22 cellular contexts compared by ENCODE assay signal in the genomic region with DNA sequence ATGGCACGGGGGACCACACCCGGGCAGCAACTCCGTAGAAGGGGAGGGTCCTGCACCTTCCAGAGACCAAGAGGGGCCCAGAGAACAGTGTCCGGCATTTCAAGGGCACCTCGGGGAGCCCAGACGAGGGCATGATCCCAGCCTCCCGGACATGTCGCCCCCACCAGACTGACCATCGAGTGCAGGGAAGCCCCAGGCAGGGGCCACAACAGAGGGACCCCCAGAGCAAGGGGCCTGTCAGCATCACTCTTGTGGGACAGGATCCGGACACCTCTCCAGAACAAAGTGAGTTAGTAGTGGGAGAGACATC. TPM values are rescaled to one million over a fixed set of nuclear protein-coding genes. Genes with fewer than 3 reads are reported as not detected.
A peak's percentile ranks its signal among the peaks of the same experiment; 100 is the strongest.
DNase-seq lines count a peak whose midpoint lies in the region; ATAC-seq and TF ChIP-seq lines count a peak whose summit lies in the region.
"Had no signal": no experiment of that assay in that cellular context is flagged by ENCODE, and none has a peak within 500 bp of the region (broad histone marks: within the 10 kb centered on the region; RNA-seq: fewer than 3 reads in every experiment).

No MANE protein-coding gene starts in this region.

- H3K4me1 ChIP-seq in Peyer's patch (peaks cover 0 to 11% (median 0%) of the 10 kb centered on the region in 4 donors), sigmoid colon (no peaks in the 10 kb centered on the region)
- H3K4me1 ChIP-seq in naive thymus-derived CD4-positive, alpha-beta T cell (ENCODE audit: control insufficient read depth in 2 of 2, insufficient read depth in 2 of 2, low read length in 2 of 2): no peaks in the 10 kb centered on the region

- intact Hi-C loops in CD14-positive monocyte (cut with micrococcal nuclease): no loop called here
- intact Hi-C loops in sigmoid colon (cut with DNase I): no loop called here
- intact Hi-C loops in naive thymus-derived CD4-positive, alpha-beta T cell (cut with micrococcal nuclease): no loop called here

- H3K27me3 ChIP-seq in Peyer's patch (no peaks in the 10 kb centered on the region), sigmoid colon (peaks cover 0 to 17% (median 0%) of the 10 kb centered on the region in 3 donors)
- no peaks in the 10 kb centered on the region for H3K27me3 ChIP-seq in naive thymus-derived CD4-positive, alpha-beta T cell (ENCODE audit: control insufficient read depth in 2 of 2, insufficient read depth in 2 of 2, low read length in 2 of 2)

- 86 to 91% methylated on average over 10 of the region's 10 CpGs for WGBS in sigmoid colon, 2 donors

- no peak for ATAC-seq in effector memory CD8-positive, alpha-beta T cell (replicated peaks)
- no peak for ATAC-seq in naive thymus-derived CD4-positive, alpha-beta T cell
- ATAC-seq in GM21529 (IDR thresholded peaks at IDR 0.05; ENCODE audit: unreplicated experiment): no peak
- ATAC-seq: HCT116 had no signal

- peaks cover 17 to 28% (median 21%) of the 10 kb centered on the region in 3 donors for H3K27me3 Mint-ChIP-seq in CD14-positive monocyte (ENCODE audit: low read depth in 3 of 3)
- H3K27me3 Mint-ChIP-seq in effector memory CD8-positive, alpha-beta T cell: peaks cover 16 to 51% of the 10 kb centered on the region in 2 donors
- H3K27me3 Mint-ChIP-seq in naive thymus-derived CD4-positive, alpha-beta T cell: peaks cover 0 to 13% (median 5%) of the 10 kb centered on the region in 5 donors
- H3K27me3 Mint-ChIP-seq: IgD-negative memory B cell had no signal

- no peak overlapping the region for H3K27ac Mint-ChIP-seq in CD14-positive monocyte
- peak overlapping the region in 1 of 2 donors; percentile 31 for H3K27ac Mint-ChIP-seq in effector memory CD8-positive, alpha-beta T cell
- no peak overlapping the region for H3K27ac Mint-ChIP-seq in naive thymus-derived CD4-positive, alpha-beta T cell
- H3K27ac Mint-ChIP-seq: CD8-positive, alpha-beta memory T cell; IgD-negative memory B cell had no signal

- peak; percentile 31 for DNase-seq in CD14-positive monocyte (ENCODE audit: low spot score)
- DNase-seq in Peyer's patch: peak in 2 of 3 donors; percentile 11 to 33
- peak; percentile 31 for DNase-seq in islet precursor cell
- DNase-seq in sigmoid colon: peak; percentile 48
- DNase-seq in C1 segment of cervical spinal cord (lab: John Stamatoyannopoulos, UW): no peak
- no peak for DNase-seq in effector memory CD8-positive, alpha-beta T cell
- no peak for DNase-seq in naive thymus-derived CD4-positive, alpha-beta T cell
- DNase-seq: CD8-positive, alpha-beta memory T cell; DMS 273 treated with DMSO at 0.1 percent for 48 hours; DMS79 treated with DMSO at 0.1 percent for 48 hours; GF-D8; MM.1S; NCI-H2029; NCI-H446; NCI-H524 treated with DMSO at 0.1 percent for 48 hours; NCI-H774 had no signal

- H3K27ac ChIP-seq in Peyer's patch (no peak overlapping the region), sigmoid colon (no peak overlapping the region)
- no peak overlapping the region for H3K27ac ChIP-seq in naive thymus-derived CD4-positive, alpha-beta T cell (ENCODE audit: low read depth, low read length)
- H3K27ac ChIP-seq: C4-2B, HL-60, KMS-11 had no signal

- peaks cover 0 to 2% of the 10 kb centered on the region in 2 donors for H3K36me3 Mint-ChIP-seq in CD14-positive monocyte
- peaks cover 13% of the 10 kb centered on the region for H3K36me3 Mint-ChIP-seq in effector memory CD8-positive, alpha-beta T cell (ENCODE audit: insufficient read depth)
- H3K36me3 Mint-ChIP-seq in naive thymus-derived CD4-positive, alpha-beta T cell: no peaks in the 10 kb centered on the region
- H3K36me3 Mint-ChIP-seq: CD8-positive, alpha-beta memory T cell had no signal

- CTCF ChIA-PET in naive thymus-derived CD4-positive, alpha-beta T cell (lab: Charles Lee): no interaction called here

- no peak for TF ChIP-seq POLR2A in Peyer's patch (IDR thresholded peaks at IDR 0.05)
- no peak for TF ChIP-seq POLR2A in sigmoid colon (IDR thresholded peaks at IDR 0.05)

- TF ChIP-seq EP300 in sigmoid colon (IDR thresholded peaks at IDR 0.05): no peak

- no peak overlapping the region for H3K4me3 ChIP-seq in Peyer's patch
- no peak overlapping the region for H3K4me3 ChIP-seq in sigmoid colon
- no peak overlapping the region for H3K4me3 ChIP-seq in naive thymus-derived CD4-positive, alpha-beta T cell (ENCODE audit: low read length)

- peaks cover 17% of the 10 kb centered on the region for H3K4me1 Mint-ChIP-seq in CD14-positive monocyte
- peaks cover 0 to 8% of the 10 kb centered on the region in 2 donors for H3K4me1 Mint-ChIP-seq in effector memory CD8-positive, alpha-beta T cell (ENCODE audit: low read depth in 2 of 2)
- peaks cover 0 to 7% (median 5%) of the 10 kb centered on the region in 7 donors for H3K4me1 Mint-ChIP-seq in naive thymus-derived CD4-positive, alpha-beta T cell

- H3K36me3 ChIP-seq in Peyer's patch (no peaks in the 10 kb centered on the region), sigmoid colon (no peaks in the 10 kb centered on the region)
- no peaks in the 10 kb centered on the region for H3K36me3 ChIP-seq in naive thymus-derived CD4-positive, alpha-beta T cell (ENCODE audit: control insufficient read depth in 2 of 3, insufficient read depth in 3 of 3, low read length in 3 of 3)

- POLR2A ChIA-PET in naive thymus-derived CD4-positive, alpha-beta T cell (lab: Charles Lee): no interaction called here

- H3K9me3 ChIP-seq in Peyer's patch (no peaks in the 10 kb centered on the region), sigmoid colon (no peaks in the 10 kb centered on the region)
- H3K9me3 ChIP-seq in naive thymus-derived CD4-positive, alpha-beta T cell (ENCODE audit: control insufficient read depth in 2 of 3, low read length in 3 of 3): no peaks in the 10 kb centered on the region

- no peak for TF ChIP-seq CTCF in CD14-positive monocyte (IDR thresholded peaks at IDR 0.05)
- no peak for TF ChIP-seq CTCF in Peyer's patch (IDR thresholded peaks at IDR 0.05)
- TF ChIP-seq CTCF in sigmoid colon (IDR thresholded peaks at IDR 0.05): no peak

- H3K4me3 Mint-ChIP-seq in CD14-positive monocyte: no peak overlapping the region
- H3K4me3 Mint-ChIP-seq in effector memory CD8-positive, alpha-beta T cell: no peak overlapping the region
- H3K4me3 Mint-ChIP-seq in naive thymus-derived CD4-positive, alpha-beta T cell: no peak overlapping the region
- H3K4me3 Mint-ChIP-seq: IgD-negative memory B cell had no signal

- peaks cover 3 to 12% (median 7%) of the 10 kb centered on the region in 7 donors for H3K9me3 Mint-ChIP-seq in CD14-positive monocyte
- no peaks in the 10 kb centered on the region for H3K9me3 Mint-ChIP-seq in effector memory CD8-positive, alpha-beta T cell
- H3K9me3 Mint-ChIP-seq in naive thymus-derived CD4-positive, alpha-beta T cell: peaks cover 0 to 7% (median 0%) of the 10 kb centered on the region in 11 donors

RNA-seq across cellular contexts. Expression of gene CTDP1, which starts 50.4 kb away (rescaled TPM):
- polyA plus RNA-seq in CD14-positive monocyte (1 to 10 TPM; 9.1 TPM), sigmoid colon (10 to 100 TPM; 15.6 to 25.9 (median 22.3) TPM)
- total RNA-seq in Peyer's patch (10 to 100 TPM; 20.7 to 36.2 (median 25.8) TPM), sigmoid colon (10 to 100 TPM; 11.1 to 14.7 (median 12.6) TPM)
- total RNA-seq in naive thymus-derived CD4-positive, alpha-beta T cell: 10 to 100 TPM; 38.8 to 75.3 (median 41.2) TPM
- polyA plus RNA-seq in naive thymus-derived CD4-positive, alpha-beta T cell: 10 to 100 TPM; 11.6 to 30.6 TPM

Comparison
In these comparisons a context has a peak if more than half of its experiments do, and no peak if none do; other contexts are left out.
1. DNase-seq: peak in CD14-positive monocyte (single experiment), Peyer's patch (2 of 3), islet precursor cell (single experiment) and sigmoid colon (single experiment); none in C1 segment of cervical spinal cord (0 of 14), effector memory CD8-positive, alpha-beta T cell (0 of 3) and naive thymus-derived CD4-positive, alpha-beta T cell (0 of 9).